ENCODE assay signal across 12 cellular contexts in the genomic region with DNA sequence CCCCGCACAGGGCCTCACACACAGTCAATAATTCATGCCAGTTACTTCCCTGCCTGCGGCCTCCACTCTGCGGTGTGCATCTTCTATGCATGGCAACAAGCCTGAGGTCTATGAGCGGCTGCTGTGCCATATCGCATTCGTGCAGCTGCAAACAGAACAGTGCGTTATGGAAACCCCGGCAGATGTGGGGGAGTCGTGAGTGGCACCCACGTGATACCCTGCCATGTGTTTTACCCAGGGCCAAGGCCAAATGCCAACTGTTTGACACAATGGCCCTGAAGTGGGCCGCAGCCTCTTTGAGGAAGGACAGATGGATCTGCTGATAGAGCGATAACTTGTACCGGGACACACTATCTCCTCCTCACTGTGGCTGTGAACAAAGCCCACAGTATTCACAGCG. TPM values are rescaled to one million over a fixed set of nuclear protein-coding genes. Genes with fewer than 3 reads are reported as not detected.
DNase-seq lines count a peak whose midpoint lies in the region; ATAC-seq and TF ChIP-seq lines count a peak whose summit lies in the region.
"Had no signal": no experiment of that assay in that cellular context is flagged by ENCODE, and none has a peak within 500 bp of the region (broad histone marks: within the 10 kb centered on the region; RNA-seq: fewer than 3 reads in every experiment).

No MANE protein-coding gene starts in this region.

- DNase-seq in Right ventricle myocardium superior: peak; percentile 60
- DNase-seq in Right ventricle myocardium inferior (ENCODE audit: missing footprints): no peak
- peak; percentile 64 to 90 (median 81) for DNase-seq in adrenal gland
- DNase-seq in mesenchymal stem cell: no peak
- no peak for DNase-seq in type B pancreatic cell (ENCODE audit: extremely low spot score, unreplicated experiment)
- no peak for DNase-seq in A673 (ENCODE audit: low spot score)
- DNase-seq in BE2C: no peak
- DNase-seq: activated CD4-positive, alpha-beta T cell treated with anti-CD3 and anti-CD28 coated beads for 4 hours; activated gamma-delta T cell treated with Interleukin-2 at 50 U/mL for 16 hours had no signal

- H2BK12ac ChIP-seq in mesenchymal stem cell (ENCODE audit: low read length in 2 of 2): peak overlapping the region; percentile 19 to 37

- H3K36me3 Mint-ChIP-seq in type B pancreatic cell: peaks cover 26% of the 10 kb centered on the region

- TF ChIP-seq POLR2A in adrenal gland (IDR thresholded peaks at IDR 0.05): peak in 1 of 2 donors; percentile 8

- no peak overlapping the region for H4K91ac ChIP-seq in mesenchymal stem cell (ENCODE audit: low read length)

- H3K18ac ChIP-seq in mesenchymal stem cell (ENCODE audit: low read depth in 1 of 2, low read length in 2 of 2): peak overlapping the region in 1 of 2 experiments; percentile 34

- H2BK120ac ChIP-seq in mesenchymal stem cell (ENCODE audit: low read depth, low read length): no peak overlapping the region

- H3K4ac ChIP-seq in mesenchymal stem cell (ENCODE audit: low read depth in 1 of 2, low read length in 2 of 2): no peak overlapping the region

- H4K8ac ChIP-seq in mesenchymal stem cell (ENCODE audit: low read length): peak overlapping the region; percentile 13

- intact Hi-C loops in Right ventricle myocardium superior (cut with DNase I): no loop called here
- intact Hi-C loops in Right ventricle myocardium inferior (cut with DNase I): no loop called here
- intact Hi-C loops in adrenal gland (cut with DNase I): no loop called here
- intact Hi-C loops in A673 (cut with micrococcal nuclease; ENCODE audit: unreplicated experiment): no loop called here

- peak overlapping the region; percentile 61 for H3K27ac Mint-ChIP-seq in type B pancreatic cell
- H3K27ac Mint-ChIP-seq: stimulated activated naive CD8-positive, alpha-beta T cell treated with anti-CD3 and anti-CD28 coated beads, Interleukin-15, Interleukin-2, amounts not matched to agents 100 ng/mL and 50 ng/mL, for 24 hours had no signal

- H3K14ac ChIP-seq in mesenchymal stem cell (ENCODE audit: low read length in 2 of 2): no peak overlapping the region

- peak overlapping the region; percentile 23 for H2AK5ac ChIP-seq in mesenchymal stem cell (ENCODE audit: low read length, severe bottlenecking)

- POLR2A ChIA-PET in A673 (lab: Charles Lee; ENCODE audit: low non-redundant PET): no interaction called here

- 18 to 31% (median 27%) methylated on average over 8 to 14 of the region's 14 CpGs for WGBS in adrenal gland, 4 donors
- 94% methylated on average over 14 of the region's 14 CpGs for WGBS in mesenchymal stem cell

- peaks cover 30% of the 10 kb centered on the region for H3K79me1 ChIP-seq in mesenchymal stem cell (replicated peaks; ENCODE audit: low read length, poor library complexity, severe bottlenecking)

- no peaks in the 10 kb centered on the region for H3K9me3 Mint-ChIP-seq in type B pancreatic cell
- H3K9me3 Mint-ChIP-seq: central memory CD8-positive, alpha-beta T cell; stimulated activated naive CD8-positive, alpha-beta T cell treated with anti-CD3 and anti-CD28 coated beads, Interleukin-15, Interleukin-2, amounts not matched to agents 100 ng/mL and 50 ng/mL, for 24 hours had no signal

- H3K9me3 ChIP-seq in adrenal gland (replicated peaks in 1 of 3) (no peaks in the 10 kb centered on the region), mesenchymal stem cell (ENCODE audit: control insufficient read depth, low read length) (no peaks in the 10 kb centered on the region), A673 (ENCODE audit: low read depth, low read length, poor library complexity, severe bottlenecking) (no peaks in the 10 kb centered on the region), BE2C (no peaks in the 10 kb centered on the region)

- H3K27ac ChIP-seq in adrenal gland (peak overlapping the region in 4 of 5 donors; percentile 33 to 95 (median 81)), mesenchymal stem cell (ENCODE audit: low read length, poor library complexity, severe bottlenecking) (no peak overlapping the region), A673 (ENCODE audit: low read depth, low read length, poor library complexity, severe bottlenecking) (no peak overlapping the region)

- H3K27me3 ChIP-seq in adrenal gland (no peaks in the 10 kb centered on the region), mesenchymal stem cell (ENCODE audit: control insufficient read depth in 1 of 2, insufficient read depth in 1 of 2, low read length in 2 of 2) (no peaks in the 10 kb centered on the region), A673 (replicated peaks; ENCODE audit: insufficient read depth, low read depth, low read length, poor library complexity) (no peaks in the 10 kb centered on the region), BE2C (no peaks in the 10 kb centered on the region)

- H3K36me3 ChIP-seq in adrenal gland (replicated peaks in 1 of 2) (no peaks in the 10 kb centered on the region), mesenchymal stem cell (ENCODE audit: control insufficient read depth in 1 of 2, insufficient read depth in 2 of 2, low read depth in 1 of 2, low read length in 2 of 2) (peaks cover 0 to 16% of the 10 kb centered on the region in 2 experiments), A673 (ENCODE audit: insufficient read depth, low read length, poor library complexity, severe bottlenecking) (no peaks in the 10 kb centered on the region), BE2C (no peaks in the 10 kb centered on the region)

- no peak overlapping the region for H2BK5ac ChIP-seq in mesenchymal stem cell (ENCODE audit: low read depth, low read length, poor library complexity, severe bottlenecking)

- no peak overlapping the region for H3K4me2 ChIP-seq in mesenchymal stem cell (ENCODE audit: low read length, poor library complexity, severe bottlenecking)

- no peaks in the 10 kb centered on the region for H3K27me3 Mint-ChIP-seq in type B pancreatic cell
- H3K27me3 Mint-ChIP-seq: central memory CD8-positive, alpha-beta T cell had no signal

- no peak overlapping the region for H3K23ac ChIP-seq in mesenchymal stem cell (ENCODE audit: low read length in 2 of 2)

- H2BK15ac ChIP-seq in mesenchymal stem cell (ENCODE audit: low read depth, poor library complexity, severe bottlenecking): no peak overlapping the region

- ATAC-seq in Right ventricle myocardium superior (ENCODE audit: poor library complexity) (peak; percentile 13), Right ventricle myocardium inferior (no peak), GM21360 (IDR thresholded peaks at IDR 0.05; ENCODE audit: unreplicated experiment) (no peak)

- no TSS peak for BruUV-seq in A673 (replicated peaks; lab: Mats Ljungman, UMichigan)

- no peak overlapping the region for H3K4me3 Mint-ChIP-seq in type B pancreatic cell
- H3K4me3 Mint-ChIP-seq: central memory CD8-positive, alpha-beta T cell; stimulated activated naive CD8-positive, alpha-beta T cell treated with anti-CD3 and anti-CD28 coated beads, Interleukin-15, Interleukin-2, amounts not matched to agents 100 ng/mL and 50 ng/mL, for 24 hours had no signal

- H3K9ac ChIP-seq in mesenchymal stem cell (ENCODE audit: low read length): no peak overlapping the region

- H3K4me1 Mint-ChIP-seq in type B pancreatic cell (ENCODE audit: unreplicated experiment): peaks cover 55% of the 10 kb centered on the region
- H3K4me1 Mint-ChIP-seq: central memory CD8-positive, alpha-beta T cell had no signal

- H3K4me3 ChIP-seq in adrenal gland (no peak overlapping the region), mesenchymal stem cell (ENCODE audit: insufficient read depth in 1 of 2, low read depth in 1 of 2, low read length in 2 of 2) (no peak overlapping the region), A673 (ENCODE audit: low read depth, low read length, poor library complexity, severe bottlenecking) (no peak overlapping the region), BE2C (ENCODE audit: low read depth, low read length) (no peak overlapping the region)

- TF ChIP-seq CTCF in adrenal gland (IDR thresholded peaks at IDR 0.05) (no peak), type B pancreatic cell (conservative IDR thresholded peaks at IDR 0.05) (no peak), A673 (conservative IDR thresholded peaks at IDR 0.05; ENCODE audit: low read depth, low read length) (no peak), BE2C (IDR thresholded peaks at IDR 0.05; ENCODE audit: low read depth, low read length) (no peak)

- H2AFZ ChIP-seq in mesenchymal stem cell (ENCODE audit: low read depth, low read length): no peak overlapping the region

- CTCF ChIA-PET in A673 (lab: Charles Lee): no interaction called here

- H3K4me1 ChIP-seq in adrenal gland (replicated peaks in 1 of 2) (peaks cover 38 to 69% of the 10 kb centered on the region in 2 donors), mesenchymal stem cell (ENCODE audit: control insufficient read depth, insufficient read depth, low read depth, low read length) (peaks cover 28% of the 10 kb centered on the region), A673 (ENCODE audit: insufficient read depth, low read length, poor library complexity, severe bottlenecking) (no peaks in the 10 kb centered on the region), BE2C (peaks cover 9% of the 10 kb centered on the region)

RNA-seq across cellular contexts. Expression of a gene that starts 13.3 kb away (rescaled TPM):
- 43.2 TPM for total RNA-seq in Right ventricle myocardium superior
- total RNA-seq in Right ventricle myocardium inferior: 44.8 TPM
- 100 to 1,000 TPM in 6 of 8 donors, 10 to 100 TPM in 2; 75.8 to 188 (median 129) TPM for total RNA-seq in adrenal gland
- polyA plus RNA-seq in adrenal gland: 10 to 100 TPM; 21.0 to 36.5 (median 36.4) TPM
- polyA plus RNA-seq in mesenchymal stem cell (2013, experiment 1 of 2): 142 TPM
- 136 TPM for polyA plus RNA-seq in mesenchymal stem cell (2013, experiment 2 of 2)
- 48.8 and 138 TPM in 2 replicates for total RNA-seq in type B pancreatic cell (ENCODE audit: low replicate concordance)
- 0.04 TPM in 1 of 2 replicates, not detected in the other for total RNA-seq in A673 (2021)
- 1.2 TPM for polyA plus RNA-seq in BE2C (2012; ENCODE audit: insufficient read depth, insufficient read length, low read depth)

Comparison
In these comparisons a context has a peak if more than half of its experiments do, and no peak if none do; other contexts are left out.
1. DNase-seq: peak in Right ventricle myocardium superior (single experiment) and adrenal gland (7 of 7); none in Right ventricle myocardium inferior (single experiment), mesenchymal stem cell (single experiment), type B pancreatic cell (single experiment), A673 (single experiment) and BE2C (single experiment).
2. H3K27ac ChIP-seq: peak in adrenal gland (4 of 5); none in mesenchymal stem cell (single experiment) and A673 (single experiment).
3. RNA of a gene that starts 13.3 kb away (total RNA-seq): 48.8 to 138 TPM in type B pancreatic cell, 75.8 to 188 TPM in adrenal gland, 44.8 TPM in Right ventricle myocardium inferior (single experiment) and 43.2 TPM in Right ventricle myocardium superior (single experiment); 0.04 TPM in A673; every median in the first group is over 10 times any median in the second.